15 cellular contexts compared by ENCODE assay signal in genomic region chr7:129308047-129308446, GRCh38.
DNase-seq lines count a peak whose midpoint lies in the region; ATAC-seq and TF ChIP-seq lines count a peak whose summit lies in the region.
"Had no signal": no experiment of that assay in that cellular context is flagged by ENCODE, and none has a peak within 500 bp of the region (broad histone marks: within the 10 kb centered on the region; RNA-seq: fewer than 3 reads in every experiment).

No MANE protein-coding gene starts in this region.

- ATAC-seq in activated CD8-positive, alpha-beta T cell treated with anti-CD3 and anti-CD28 coated beads for 36 hours, result peak; percentile 13
- no peak for ATAC-seq in activated CD8-positive, alpha-beta T cell treated with anti-CD3 and anti-CD28 coated beads, Interleukin-2, amount 10 ng/mL, durations not matched to agents 7 days and 5 days
- ATAC-seq in left ventricle myocardium superior, result peak; percentile 90
- ATAC-seq in GM19455 (IDR thresholded peaks at IDR 0.05; ENCODE audit: unreplicated experiment), result no peak
- ATAC-seq in HG03354 (IDR thresholded peaks at IDR 0.05; ENCODE audit: poor library complexity, severe bottlenecking, unreplicated experiment), result no peak
- ATAC-seq: CD8-positive, alpha-beta T cell had no signal

- no peak for TF ChIP-seq POLR2A in thyroid gland (IDR thresholded peaks at IDR 0.05)

- no peaks in the 10 kb centered on the region for H3K36me3 ChIP-seq in thyroid gland

- H3K4me3 ChIP-seq in thyroid gland (replicated peaks in 1 of 3), result no peak overlapping the region

- intact Hi-C loops in activated CD8-positive, alpha-beta T cell treated with anti-CD3 and anti-CD28 coated beads for 36 hours (cut with micrococcal nuclease), result no loop called here
- intact Hi-C loops in left ventricle myocardium superior (cut with micrococcal nuclease) (no loop called here), thyroid gland (cut with DNase I) (no loop called here)
- intact Hi-C loops in activated CD4-positive, alpha-beta memory T cell treated with anti-CD3 and anti-CD28 coated beads for 36 hours (cut with micrococcal nuclease), result no loop called here

- no peak overlapping the region for H3K27ac Mint-ChIP-seq in activated CD8-positive, alpha-beta T cell treated with anti-CD3 and anti-CD28 coated beads for 36 hours
- no peak overlapping the region for H3K27ac Mint-ChIP-seq in activated CD8-positive, alpha-beta T cell treated with anti-CD3 and anti-CD28 coated beads, Interleukin-2, amount 10 ng/mL, durations not matched to agents 7 days and 5 days
- no peak overlapping the region for H3K27ac Mint-ChIP-seq in activated CD4-positive, alpha-beta memory T cell treated with anti-CD3 and anti-CD28 coated beads for 36 hours
- H3K27ac Mint-ChIP-seq: activated T-helper 2 cell treated with anti-CD3 and anti-CD28 coated beads, Interferon-gamma antibody, Interleukin-2, Interleukin-4, amounts not matched to agents 10 μg/mL and 5 μg/mL and 100 μg/mL, durations not matched to agents 14 hours and 24 hours and 36 hours; CD8-positive, alpha-beta T cell; nephron had no signal

- no peaks in the 10 kb centered on the region for H3K9me3 ChIP-seq in thyroid gland

- H3K9me3 Mint-ChIP-seq in activated CD8-positive, alpha-beta T cell treated with anti-CD3 and anti-CD28 coated beads for 36 hours, result peaks cover 4% of the 10 kb centered on the region
- peaks cover 10% of the 10 kb centered on the region for H3K9me3 Mint-ChIP-seq in activated CD8-positive, alpha-beta T cell treated with anti-CD3 and anti-CD28 coated beads, Interleukin-2, amount 10 ng/mL, durations not matched to agents 7 days and 5 days (ENCODE audit: insufficient read depth)
- peaks cover 6% of the 10 kb centered on the region for H3K9me3 Mint-ChIP-seq in activated CD4-positive, alpha-beta memory T cell treated with anti-CD3 and anti-CD28 coated beads for 36 hours
- H3K9me3 Mint-ChIP-seq: central memory CD8-positive, alpha-beta T cell had no signal

- CTCF ChIA-PET in activated CD8-positive, alpha-beta T cell treated with anti-CD3 and anti-CD28 coated beads for 36 hours (lab: Charles Lee), result interaction anchor here (1.6 kb wide), 1 partner anchor 10 kb away, joined by 8 read pairs; no protein-coding TSS in a partner anchor
- CTCF ChIA-PET in activated CD8-positive, alpha-beta T cell treated with anti-CD3 and anti-CD28 coated beads, Interleukin-2, amount 10 ng/mL, durations not matched to agents 7 days and 5 days (lab: Charles Lee), result interaction anchor here (1.1 to 1.6 kb wide), 2 partner anchors 10 to 89 kb away, joined by 4 to 6 read pairs; no protein-coding TSS in a partner anchor
- CTCF ChIA-PET in activated CD4-positive, alpha-beta memory T cell treated with anti-CD3 and anti-CD28 coated beads for 36 hours (lab: Charles Lee), result interaction anchor here (0.9 kb wide), 1 partner anchor 10 kb away, joined by 4 read pairs; no protein-coding TSS in a partner anchor

- WGBS in thyroid gland, 2 donors, result 78 to 89% methylated on average over 1 of the region's 1 CpG

- no peaks in the 10 kb centered on the region for H3K27me3 ChIP-seq in thyroid gland

- peak; percentile 1 for DNase-seq in activated CD8-positive, alpha-beta T cell treated with anti-CD3 and anti-CD28 coated beads for 36 hours
- DNase-seq in activated CD8-positive, alpha-beta T cell treated with anti-CD3 and anti-CD28 coated beads, Interleukin-2, amount 10 ng/mL, durations not matched to agents 7 days and 5 days, result no peak
- DNase-seq in caudate nucleus (lab: John Stamatoyannopoulos, UW) (peak in 6 of 61 donors; percentile 3 to 43 (median 10)), left ventricle myocardium superior (peak; percentile 65), thyroid gland (peak; percentile 65 to 70)
- DNase-seq in activated CD4-positive, alpha-beta memory T cell treated with anti-CD3 and anti-CD28 coated beads for 36 hours, result no peak
- DNase-seq: 8988T; activated CD4-positive, alpha-beta T cell treated with anti-CD3 and anti-CD28 coated beads, Interleukin-2, amount 50 U/mL, for 1 hour; CD8-positive, alpha-beta T cell; islet precursor cell had no signal

- peaks cover 9% of the 10 kb centered on the region for H3K36me3 Mint-ChIP-seq in activated CD8-positive, alpha-beta T cell treated with anti-CD3 and anti-CD28 coated beads for 36 hours (ENCODE audit: low read depth)
- peaks cover 4% of the 10 kb centered on the region for H3K36me3 Mint-ChIP-seq in activated CD8-positive, alpha-beta T cell treated with anti-CD3 and anti-CD28 coated beads, Interleukin-2, amount 10 ng/mL, durations not matched to agents 7 days and 5 days (ENCODE audit: low read depth)
- peaks cover 7% of the 10 kb centered on the region for H3K36me3 Mint-ChIP-seq in activated CD4-positive, alpha-beta memory T cell treated with anti-CD3 and anti-CD28 coated beads for 36 hours

- H3K4me3 Mint-ChIP-seq in activated CD8-positive, alpha-beta T cell treated with anti-CD3 and anti-CD28 coated beads for 36 hours, result no peak overlapping the region
- H3K4me3 Mint-ChIP-seq in activated CD8-positive, alpha-beta T cell treated with anti-CD3 and anti-CD28 coated beads, Interleukin-2, amount 10 ng/mL, durations not matched to agents 7 days and 5 days, result no peak overlapping the region
- H3K4me3 Mint-ChIP-seq in activated CD4-positive, alpha-beta memory T cell treated with anti-CD3 and anti-CD28 coated beads for 36 hours, result no peak overlapping the region
- H3K4me3 Mint-ChIP-seq: CD8-positive, alpha-beta T cell; central memory CD8-positive, alpha-beta T cell; nephron had no signal

- H3K4me1 ChIP-seq in thyroid gland, result peaks cover 11 to 22% of the 10 kb centered on the region in 2 donors

- no peaks in the 10 kb centered on the region for H3K27me3 Mint-ChIP-seq in activated CD8-positive, alpha-beta T cell treated with anti-CD3 and anti-CD28 coated beads for 36 hours
- H3K27me3 Mint-ChIP-seq in activated CD8-positive, alpha-beta T cell treated with anti-CD3 and anti-CD28 coated beads, Interleukin-2, amount 10 ng/mL, durations not matched to agents 7 days and 5 days (ENCODE audit: low read depth), result no peaks in the 10 kb centered on the region
- no peaks in the 10 kb centered on the region for H3K27me3 Mint-ChIP-seq in activated CD4-positive, alpha-beta memory T cell treated with anti-CD3 and anti-CD28 coated beads for 36 hours
- H3K27me3 Mint-ChIP-seq: central memory CD8-positive, alpha-beta T cell had no signal

- H3K4me1 Mint-ChIP-seq in activated CD8-positive, alpha-beta T cell treated with anti-CD3 and anti-CD28 coated beads for 36 hours (ENCODE audit: low read depth), result no peaks in the 10 kb centered on the region
- H3K4me1 Mint-ChIP-seq in activated CD8-positive, alpha-beta T cell treated with anti-CD3 and anti-CD28 coated beads, Interleukin-2, amount 10 ng/mL, durations not matched to agents 7 days and 5 days (ENCODE audit: low read depth), result no peaks in the 10 kb centered on the region
- no peaks in the 10 kb centered on the region for H3K4me1 Mint-ChIP-seq in activated CD4-positive, alpha-beta memory T cell treated with anti-CD3 and anti-CD28 coated beads for 36 hours (ENCODE audit: low read depth)

- peak overlapping the region; percentile 45 for H3K27ac ChIP-seq in caudate nucleus (ENCODE audit: low read depth, low read length)
- peak overlapping the region in 1 of 3 donors; percentile 35 for H3K27ac ChIP-seq in thyroid gland

- POLR2A ChIA-PET in activated CD8-positive, alpha-beta T cell treated with anti-CD3 and anti-CD28 coated beads for 36 hours (lab: Charles Lee), result no interaction called here
- POLR2A ChIA-PET in activated CD8-positive, alpha-beta T cell treated with anti-CD3 and anti-CD28 coated beads, Interleukin-2, amount 10 ng/mL, durations not matched to agents 7 days and 5 days (lab: Charles Lee), result no interaction called here
- POLR2A ChIA-PET in activated CD4-positive, alpha-beta memory T cell treated with anti-CD3 and anti-CD28 coated beads for 36 hours (lab: Charles Lee), result no interaction called here

- TF ChIP-seq CTCF in activated CD8-positive, alpha-beta T cell treated with anti-CD3 and anti-CD28 coated beads for 36 hours (IDR thresholded peaks at IDR 0.05), result no peak
- no peak for TF ChIP-seq CTCF in thyroid gland (IDR thresholded peaks at IDR 0.05)

Comparison
In these comparisons a context has a peak if more than half of its experiments do, and no peak if none do; other contexts are left out.
1. ATAC-seq: peak in activated CD8-positive, alpha-beta T cell treated with anti-CD3 and anti-CD28 coated beads for 36 hours (single experiment) and left ventricle myocardium superior (single experiment); none in activated CD8-positive, alpha-beta T cell treated with anti-CD3 and anti-CD28 coated beads, Interleukin-2, amount 10 ng/mL, durations not matched to agents 7 days and 5 days (single experiment), GM19455 (single experiment) and HG03354 (single experiment).
2. DNase-seq: peak in activated CD8-positive, alpha-beta T cell treated with anti-CD3 and anti-CD28 coated beads for 36 hours (single experiment), left ventricle myocardium superior (single experiment) and thyroid gland (2 of 2); none in activated CD8-positive, alpha-beta T cell treated with anti-CD3 and anti-CD28 coated beads, Interleukin-2, amount 10 ng/mL, durations not matched to agents 7 days and 5 days (single experiment) and activated CD4-positive, alpha-beta memory T cell treated with anti-CD3 and anti-CD28 coated beads for 36 hours (single experiment).